Comparison of ENCODE assay signal across 20 cellular contexts in the genomic region with DNA sequence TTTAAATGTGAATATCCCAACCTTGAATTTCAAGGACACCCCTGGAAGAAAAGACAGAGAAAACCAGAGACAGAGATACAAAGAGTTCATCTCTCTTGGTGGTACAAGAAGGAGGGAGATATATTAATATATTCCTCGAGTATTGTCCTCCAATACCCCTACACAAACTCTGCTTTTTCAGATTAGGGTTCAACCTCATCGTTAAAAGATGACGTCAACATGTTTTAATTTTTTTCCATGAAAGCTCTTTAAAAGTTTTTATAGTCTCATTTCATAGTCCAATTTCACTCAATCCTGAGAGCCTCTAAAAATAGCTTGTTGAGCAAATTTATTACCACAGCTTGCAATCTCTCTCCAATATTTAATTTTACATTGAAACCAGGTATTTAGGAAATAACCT. TPM values are rescaled to one million over a fixed set of nuclear protein-coding genes. Genes with fewer than 3 reads are reported as not detected.
"Had no signal": no experiment of that assay in that cellular context is flagged by ENCODE, and none has a peak within 500 bp of the region (broad histone marks: within the 10 kb centered on the region; RNA-seq: fewer than 3 reads in every experiment).

No MANE protein-coding gene starts in this region.

- H3K4me3 ChIP-seq: K562, SJSA1 had no signal

- H3K4me1 ChIP-seq: SJSA1 had no signal

- H3K27ac Mint-ChIP-seq: IgD-negative memory B cell had no signal

- H3K4me3 Mint-ChIP-seq: IgD-negative memory B cell had no signal

- H3K36me3 ChIP-seq: SJSA1 had no signal

- H3K9me3 ChIP-seq: SJSA1, SK-N-SH had no signal

- DNase-seq: Kasumi-1, MM.1S, NCI-H1092 treated with DMSO at 0.1 percent for 48 hours, NCI-H1436, NCI-H187, NCI-H2029, NCI-H2081 treated with DMSO at 0.1 percent for 48 hours, NCI-H226, NCI-H510A, NCI-H524 treated with DMSO at 0.1 percent for 48 hours, NCI-H774, Right ventricle myocardium superior, RPMI8226, SIG-M5, SK-N-SH, SW 1271 had no signal

- H3K27ac ChIP-seq: KMS-11, SJSA1 had no signal

- H3K9ac ChIP-seq: KMS-11, SK-N-SH had no signal

- H3K27me3 ChIP-seq: SJSA1 had no signal

- H3K4me1 Mint-ChIP-seq: IgD-negative memory B cell had no signal

- H3K9me3 Mint-ChIP-seq: IgD-negative memory B cell had no signal

- ATAC-seq: K562 had no signal

RNA-seq across cellular contexts. Expression of a gene that starts 19.4 kb away (rescaled TPM):
- total RNA-seq: K562 had no signal
